9 cellular contexts compared by ENCODE assay signal in genomic region chr4:26826721-26827120, GRCh38. TPM values are rescaled to one million over a fixed set of nuclear protein-coding genes. Genes with fewer than 3 reads are reported as not detected.
DNase-seq lines count a peak whose midpoint lies in the region; ATAC-seq and TF ChIP-seq lines count a peak whose summit lies in the region.
"Had no signal": no experiment of that assay in that cellular context is flagged by ENCODE, and none has a peak within 500 bp of the region (broad histone marks: within the 10 kb centered on the region; RNA-seq: fewer than 3 reads in every experiment).

No MANE protein-coding gene starts in this region.

- peaks cover 8% of the 10 kb centered on the region for H3K36me3 Mint-ChIP-seq in CD4-positive, CD25-positive, alpha-beta regulatory T cell
- no peaks in the 10 kb centered on the region for H3K36me3 Mint-ChIP-seq in stimulated activated effector memory CD8-positive, alpha-beta T cell treated with anti-CD3 and anti-CD28 coated beads, Interleukin-12 subunit alpha, Interleukin-12 subunit beta, amount 100 ng/mL, for 72 hours

- no peak overlapping the region for H3K4me3 ChIP-seq in CD4-positive, CD25-positive, alpha-beta regulatory T cell (ENCODE audit: low read depth, low read length)
- no peak overlapping the region for H3K4me3 ChIP-seq in heart right ventricle

- 44 to 55% methylated on average over 9 of the region's 9 CpGs for WGBS in heart right ventricle, 2 donors

- peaks cover 2 to 11% (median 4%) of the 10 kb centered on the region in 7 donors for H3K9me3 Mint-ChIP-seq in CD4-positive, CD25-positive, alpha-beta regulatory T cell
- H3K9me3 Mint-ChIP-seq in stimulated activated effector memory CD8-positive, alpha-beta T cell treated with anti-CD3 and anti-CD28 coated beads, Interleukin-12 subunit alpha, Interleukin-12 subunit beta, amount 100 ng/mL, for 72 hours: peaks cover 4% of the 10 kb centered on the region

- ATAC-seq in CD4-positive, CD25-positive, alpha-beta regulatory T cell (ENCODE audit: low read depth in 2 of 2): peak in 1 of 2 donors; percentile 29
- ATAC-seq in GM21390 (IDR thresholded peaks at IDR 0.05; ENCODE audit: unreplicated experiment) (peak; percentile 83), HG03565 (IDR thresholded peaks at IDR 0.05; ENCODE audit: unreplicated experiment) (peak; percentile 80), heart right ventricle (peak in 5 of 8 donors; percentile 25 to 64 (median 57))
- no peak for ATAC-seq in stimulated activated effector memory CD8-positive, alpha-beta T cell treated with anti-CD3 and anti-CD28 coated beads, Interleukin-12 subunit alpha, Interleukin-12 subunit beta, amount 100 ng/mL, for 72 hours

- intact Hi-C loops in heart right ventricle (cut with DNase I): no loop called here

- H3K4me3 Mint-ChIP-seq in CD4-positive, CD25-positive, alpha-beta regulatory T cell: peak overlapping the region in 3 of 4 donors; percentile 1 to 85 (median 25)
- H3K4me3 Mint-ChIP-seq in stimulated activated effector memory CD8-positive, alpha-beta T cell treated with anti-CD3 and anti-CD28 coated beads, Interleukin-12 subunit alpha, Interleukin-12 subunit beta, amount 100 ng/mL, for 72 hours: no peak overlapping the region

- H3K27ac ChIP-seq in CD4-positive, CD25-positive, alpha-beta regulatory T cell (ENCODE audit: insufficient read depth, low read length, poor library complexity, severe bottlenecking): no peak overlapping the region
- peak overlapping the region in 3 of 10 donors; percentile 29 to 46 (median 39) for H3K27ac ChIP-seq in heart right ventricle

- peaks cover 13% of the 10 kb centered on the region for H3K4me1 ChIP-seq in CD4-positive, CD25-positive, alpha-beta regulatory T cell (ENCODE audit: control insufficient read depth, insufficient read depth, low read length, poor library complexity, severe bottlenecking)
- peaks cover 0 to 28% (median 0%) of the 10 kb centered on the region in 9 donors for H3K4me1 ChIP-seq in heart right ventricle

- no peaks in the 10 kb centered on the region for H3K36me3 ChIP-seq in CD4-positive, CD25-positive, alpha-beta regulatory T cell (ENCODE audit: control insufficient read depth, insufficient read depth, low read length)
- H3K36me3 ChIP-seq in heart right ventricle: no peaks in the 10 kb centered on the region

- H3K4me1 Mint-ChIP-seq in CD4-positive, CD25-positive, alpha-beta regulatory T cell: peaks cover 7 to 27% (median 14%) of the 10 kb centered on the region in 4 donors
- H3K4me1 Mint-ChIP-seq in stimulated activated effector memory CD8-positive, alpha-beta T cell treated with anti-CD3 and anti-CD28 coated beads, Interleukin-12 subunit alpha, Interleukin-12 subunit beta, amount 100 ng/mL, for 72 hours: peaks cover 14% of the 10 kb centered on the region

- no peak for TF ChIP-seq CTCF in heart right ventricle (IDR thresholded peaks at IDR 0.05)

- H3K27me3 Mint-ChIP-seq in CD4-positive, CD25-positive, alpha-beta regulatory T cell: no peaks in the 10 kb centered on the region

- peak in 1 of 3 donors; percentile 11 for DNase-seq in CD4-positive, CD25-positive, alpha-beta regulatory T cell
- peak in 1 of 2 donors; percentile 8 for DNase-seq in heart right ventricle
- DNase-seq in activated effector memory CD4-positive, alpha-beta T cell treated with Interleukin-2 at 50 U/mL for 16 hours: no peak
- no peak for DNase-seq in stimulated activated CD4-positive, alpha-beta T cell treated with anti-CD3 and anti-CD28 coated beads, Interleukin-4, amount 100 ng/mL, for 4 hours
- no peak for DNase-seq in AG20443 (ENCODE audit: low spot score)
- DNase-seq in stimulated activated effector memory CD8-positive, alpha-beta T cell treated with anti-CD3 and anti-CD28 coated beads, Interleukin-12 subunit alpha, Interleukin-12 subunit beta, amount 100 ng/mL, for 72 hours (ENCODE audit: low spot score in 2 of 2): no peak
- DNase-seq: DND-41 had no signal

- H3K9me3 ChIP-seq in CD4-positive, CD25-positive, alpha-beta regulatory T cell (ENCODE audit: control insufficient read depth in 2 of 2, low read length in 2 of 2): peaks cover 0 to 5% of the 10 kb centered on the region in 2 experiments
- peaks cover 0 to 7% (median 0%) of the 10 kb centered on the region in 11 donors for H3K9me3 ChIP-seq in heart right ventricle

- no peaks in the 10 kb centered on the region for H3K27me3 ChIP-seq in CD4-positive, CD25-positive, alpha-beta regulatory T cell (ENCODE audit: control insufficient read depth, insufficient read depth, low read length)
- H3K27me3 ChIP-seq in heart right ventricle: no peaks in the 10 kb centered on the region

- H3K27ac Mint-ChIP-seq in CD4-positive, CD25-positive, alpha-beta regulatory T cell: peak overlapping the region in 1 of 3 donors; percentile 75
- H3K27ac Mint-ChIP-seq in stimulated activated effector memory CD8-positive, alpha-beta T cell treated with anti-CD3 and anti-CD28 coated beads, Interleukin-12 subunit alpha, Interleukin-12 subunit beta, amount 100 ng/mL, for 72 hours: no peak overlapping the region

RNA-seq across cellular contexts. Expression of gene STIM2, which starts 33.9 kb away (rescaled TPM):
- 83.4 TPM for total RNA-seq in CD4-positive, CD25-positive, alpha-beta regulatory T cell
- polyA plus RNA-seq in CD4-positive, CD25-positive, alpha-beta regulatory T cell: 10 to 100 TPM; 20.2 to 30.5 (median 22.9) TPM
- 10 to 100 TPM in 5 of 10 donors, 1 to 10 TPM in 5; 6.5 to 13.5 (median 9.6) TPM for total RNA-seq in heart right ventricle
- 10 to 100 TPM in 1 of 2 donors, 1 to 10 TPM in 1; 5.2 to 11.0 TPM for polyA plus RNA-seq in heart right ventricle
